19 cellular contexts compared by ENCODE assay signal in the genomic region with DNA sequence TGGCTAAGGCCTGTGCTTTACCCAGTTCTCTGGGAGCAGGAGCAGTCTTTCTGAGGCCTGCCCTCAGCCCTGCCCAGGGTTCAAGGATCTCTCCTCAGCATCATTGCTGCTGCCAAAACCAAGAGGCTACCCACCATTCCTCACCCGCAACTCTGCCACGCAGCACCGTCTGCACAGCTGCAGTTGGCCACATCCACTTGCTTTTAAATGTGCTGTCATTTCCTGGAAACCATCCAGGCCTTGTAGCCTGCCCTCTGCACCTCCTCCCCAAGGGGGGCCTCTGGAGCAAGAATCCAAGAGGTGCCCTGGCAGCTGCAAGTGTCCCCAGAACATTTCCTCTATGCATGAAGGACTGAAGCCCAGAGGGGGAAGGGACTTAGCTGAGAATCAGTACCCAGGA. TPM values are rescaled to one million over a fixed set of nuclear protein-coding genes. Genes with fewer than 3 reads are reported as not detected.
DNase-seq lines count a peak whose midpoint lies in the region; ATAC-seq and TF ChIP-seq lines count a peak whose summit lies in the region.
"Had no signal": no experiment of that assay in that cellular context is flagged by ENCODE, and none has a peak within 500 bp of the region (broad histone marks: within the 10 kb centered on the region; RNA-seq: fewer than 3 reads in every experiment).

No MANE protein-coding gene starts in this region.

- H2BK15ac ChIP-seq in neuronal stem cell (ENCODE audit: low read length), result no peak overlapping the region

- peaks cover 7% of the 10 kb centered on the region for H3K27me3 Mint-ChIP-seq in activated CD4-positive, alpha-beta T cell treated with anti-CD3 and anti-CD28 coated beads, Interleukin-2, amount 10 ng/mL, durations not matched to agents 7 days and 5 days
- H3K27me3 Mint-ChIP-seq in naive thymus-derived CD4-positive, alpha-beta T cell, result peaks cover 6 to 26% (median 15%) of the 10 kb centered on the region in 5 donors

- H2AK5ac ChIP-seq in neuronal stem cell (ENCODE audit: low read depth, low read length), result no peak overlapping the region

- H3K4me1 ChIP-seq in neuronal stem cell (ENCODE audit: control insufficient read depth in 2 of 2, insufficient read depth in 1 of 2, low read depth in 1 of 2, low read length in 2 of 2) (peaks cover 0 to 2% of the 10 kb centered on the region in 2 donors), BE2C (no peaks in the 10 kb centered on the region)
- H3K4me1 ChIP-seq in naive thymus-derived CD4-positive, alpha-beta T cell (ENCODE audit: control insufficient read depth in 2 of 2, insufficient read depth in 2 of 2, low read length in 2 of 2), result no peaks in the 10 kb centered on the region

- peaks cover 0 to 1% of the 10 kb centered on the region in 2 donors for H3K36me3 ChIP-seq in neuronal stem cell (replicated peaks in 1 of 2; ENCODE audit: control insufficient read depth in 2 of 2, insufficient read depth in 2 of 2, low read length in 2 of 2)
- no peaks in the 10 kb centered on the region for H3K36me3 ChIP-seq in naive thymus-derived CD4-positive, alpha-beta T cell (ENCODE audit: control insufficient read depth in 2 of 3, insufficient read depth in 3 of 3, low read length in 3 of 3)
- H3K36me3 ChIP-seq in BE2C, result no peaks in the 10 kb centered on the region
- H3K36me3 ChIP-seq: brain microvascular endothelial cell had no signal

- no peak overlapping the region for H2BK120ac ChIP-seq in neuronal stem cell (ENCODE audit: low read depth, low read length)

- no peak overlapping the region for H3K4ac ChIP-seq in neuronal stem cell (ENCODE audit: low read length)

- H2BK12ac ChIP-seq in neuronal stem cell (ENCODE audit: low read length), result no peak overlapping the region

- POLR2A ChIA-PET in activated CD4-positive, alpha-beta T cell treated with anti-CD3 and anti-CD28 coated beads, Interleukin-2, amount 10 ng/mL, durations not matched to agents 7 days and 5 days (lab: Charles Lee), result no interaction called here
- POLR2A ChIA-PET in naive thymus-derived CD4-positive, alpha-beta T cell (lab: Charles Lee), result no interaction called here

- H3K27ac ChIP-seq in neuronal stem cell (replicated peaks; ENCODE audit: low read length), result no peak overlapping the region
- H3K27ac ChIP-seq in naive thymus-derived CD4-positive, alpha-beta T cell (ENCODE audit: low read depth, low read length), result no peak overlapping the region
- H3K27ac ChIP-seq: brain microvascular endothelial cell had no signal

- H2BK5ac ChIP-seq in neuronal stem cell (ENCODE audit: low read length), result no peak overlapping the region

- H3K27me3 ChIP-seq in neuronal stem cell (ENCODE audit: control insufficient read depth in 3 of 3, insufficient read depth in 3 of 3, low read depth in 1 of 3, low read length in 3 of 3), result peaks cover 0 to 100% (median 23%) of the 10 kb centered on the region in 3 experiments
- H3K27me3 ChIP-seq in naive thymus-derived CD4-positive, alpha-beta T cell (ENCODE audit: control insufficient read depth in 2 of 2, insufficient read depth in 2 of 2, low read length in 2 of 2), result no peaks in the 10 kb centered on the region
- peaks cover 13% of the 10 kb centered on the region; the same call in 1 of the 2 replicates for H3K27me3 ChIP-seq in BE2C

- intact Hi-C loops in naive thymus-derived CD4-positive, alpha-beta T cell (cut with micrococcal nuclease), result no loop called here

- peaks cover 11% of the 10 kb centered on the region for H3K4me1 Mint-ChIP-seq in activated CD4-positive, alpha-beta T cell treated with anti-CD3 and anti-CD28 coated beads, Interleukin-2, amount 10 ng/mL, durations not matched to agents 7 days and 5 days
- H3K4me1 Mint-ChIP-seq in naive thymus-derived CD4-positive, alpha-beta T cell, result peaks cover 0 to 15% (median 0%) of the 10 kb centered on the region in 7 donors
- H3K4me1 Mint-ChIP-seq: endodermal cell, IgD-negative memory B cell had no signal

- no peak overlapping the region for H2AFZ ChIP-seq in neuronal stem cell (ENCODE audit: low read length)

- CTCF ChIA-PET in activated CD4-positive, alpha-beta T cell treated with anti-CD3 and anti-CD28 coated beads, Interleukin-2, amount 10 ng/mL, durations not matched to agents 7 days and 5 days (lab: Charles Lee), result interaction anchor here (1.1 to 2.1 kb wide), 5 partner anchors 15 to 39 kb away, joined by 3 to 6 read pairs (median 3); a partner anchor contains a TSS
- CTCF ChIA-PET in naive thymus-derived CD4-positive, alpha-beta T cell (lab: Charles Lee), result no interaction called here

- peak overlapping the region; percentile 21 for H3K9ac ChIP-seq in neuronal stem cell (ENCODE audit: low read depth, low read length, poor library complexity)

- no peaks in the 10 kb centered on the region for H3K9me3 ChIP-seq in neuronal stem cell (replicated peaks in 1 of 2; ENCODE audit: control insufficient read depth in 2 of 2, insufficient read depth in 1 of 2, low read depth in 1 of 2, low read length in 2 of 2)
- H3K9me3 ChIP-seq in naive thymus-derived CD4-positive, alpha-beta T cell (ENCODE audit: control insufficient read depth in 2 of 3, low read length in 3 of 3), result no peaks in the 10 kb centered on the region
- no peaks in the 10 kb centered on the region for H3K9me3 ChIP-seq in BE2C

- no peak overlapping the region for H3K4me2 ChIP-seq in neuronal stem cell (ENCODE audit: insufficient read depth, low read length, poor library complexity, severe bottlenecking)

- H3K14ac ChIP-seq in neuronal stem cell (ENCODE audit: low read length), result no peak overlapping the region

- H4K8ac ChIP-seq in neuronal stem cell (ENCODE audit: low read depth, low read length), result no peak overlapping the region

- no peaks in the 10 kb centered on the region for H3K9me3 Mint-ChIP-seq in activated CD4-positive, alpha-beta T cell treated with anti-CD3 and anti-CD28 coated beads, Interleukin-2, amount 10 ng/mL, durations not matched to agents 7 days and 5 days
- no peaks in the 10 kb centered on the region for H3K9me3 Mint-ChIP-seq in naive thymus-derived CD4-positive, alpha-beta T cell
- H3K9me3 Mint-ChIP-seq: activated T-helper 1 cell treated with anti-CD3 and anti-CD28 coated beads, Interleukin-12 subunit alpha, Interleukin-12 subunit beta, Interleukin-2, Interleukin-4 antibody, amounts not matched to agents 30 ng/mL and 10 ng/mL and 1 ng/mL, durations not matched to agents 14 hours and 24 hours and 36 hours; endodermal cell; IgD-negative memory B cell; mesothelial cell of epicardium; T-helper 1 cell treated with Interleukin-12 subunit alpha and Interleukin-12 subunit beta and Interleukin-4 antibody, amounts not matched to agents 30 μg/mL and 1 μg/mL, for 36 hours had no signal

- no peaks in the 10 kb centered on the region for H3K36me3 Mint-ChIP-seq in activated CD4-positive, alpha-beta T cell treated with anti-CD3 and anti-CD28 coated beads, Interleukin-2, amount 10 ng/mL, durations not matched to agents 7 days and 5 days (ENCODE audit: low read depth)
- H3K36me3 Mint-ChIP-seq in naive thymus-derived CD4-positive, alpha-beta T cell, result peaks cover 0 to 4% (median 0%) of the 10 kb centered on the region in 5 donors
- H3K36me3 Mint-ChIP-seq: IgD-negative memory B cell, mesothelial cell of epicardium had no signal

- no peak overlapping the region for H3K4me3 ChIP-seq in neuronal stem cell (ENCODE audit: low read length in 2 of 2)
- H3K4me3 ChIP-seq in naive thymus-derived CD4-positive, alpha-beta T cell (ENCODE audit: low read length), result no peak overlapping the region
- no peak overlapping the region for H3K4me3 ChIP-seq in BE2C (ENCODE audit: low read depth, low read length)
- H3K4me3 ChIP-seq: GM12878 had no signal

- H3K27ac Mint-ChIP-seq in activated CD4-positive, alpha-beta T cell treated with anti-CD3 and anti-CD28 coated beads, Interleukin-2, amount 10 ng/mL, durations not matched to agents 7 days and 5 days, result no peak overlapping the region
- peak overlapping the region in 1 of 9 donors; percentile 13 for H3K27ac Mint-ChIP-seq in naive thymus-derived CD4-positive, alpha-beta T cell
- H3K27ac Mint-ChIP-seq: activated T-helper 1 cell treated with anti-CD3 and anti-CD28 coated beads, Interleukin-12 subunit alpha, Interleukin-12 subunit beta, Interleukin-2, Interleukin-4 antibody, amounts not matched to agents 30 ng/mL and 10 ng/mL and 1 ng/mL, durations not matched to agents 14 hours and 24 hours and 36 hours; endodermal cell; IgD-negative memory B cell; mesothelial cell of epicardium; T-helper 1 cell treated with Interleukin-12 subunit alpha and Interleukin-12 subunit beta and Interleukin-4 antibody, amounts not matched to agents 30 μg/mL and 1 μg/mL, for 36 hours had no signal

- no peaks in the 10 kb centered on the region for H3K79me1 ChIP-seq in neuronal stem cell (ENCODE audit: low read depth, low read length)

- H3K4me3 Mint-ChIP-seq in activated CD4-positive, alpha-beta T cell treated with anti-CD3 and anti-CD28 coated beads, Interleukin-2, amount 10 ng/mL, durations not matched to agents 7 days and 5 days, result no peak overlapping the region
- H3K4me3 Mint-ChIP-seq in naive thymus-derived CD4-positive, alpha-beta T cell, result no peak overlapping the region
- H3K4me3 Mint-ChIP-seq: activated T-helper 1 cell treated with anti-CD3 and anti-CD28 coated beads, Interleukin-12 subunit alpha, Interleukin-12 subunit beta, Interleukin-2, Interleukin-4 antibody, amounts not matched to agents 30 ng/mL and 10 ng/mL and 1 ng/mL, durations not matched to agents 14 hours and 24 hours and 36 hours; endodermal cell; mesothelial cell of epicardium; T-helper 1 cell treated with Interleukin-12 subunit alpha and Interleukin-12 subunit beta and Interleukin-4 antibody, amounts not matched to agents 30 μg/mL and 1 μg/mL, for 36 hours had no signal

- no peak overlapping the region for H3K18ac ChIP-seq in neuronal stem cell (ENCODE audit: low read length)

- H3K23ac ChIP-seq in neuronal stem cell (ENCODE audit: low read depth, low read length, poor library complexity), result no peak overlapping the region

- no peak for TF ChIP-seq CTCF in BE2C (IDR thresholded peaks at IDR 0.05; ENCODE audit: low read depth, low read length)

- DNase-seq in activated CD4-positive, alpha-beta T cell treated with anti-CD3 and anti-CD28 coated beads, Interleukin-2, amount 10 ng/mL, durations not matched to agents 7 days and 5 days, result peak; percentile 20
- DNase-seq in activated CD4-positive, alpha-beta T cell treated with anti-CD3 and anti-CD28 coated beads for 4 hours, result no peak
- peak; percentile 9 for DNase-seq in HCEC 1CT
- DNase-seq in T1000 (lab: John Stamatoyannopoulos, UW), result peak; percentile 22
- DNase-seq in neuronal stem cell (ENCODE audit: low spot score), result no peak
- DNase-seq in HPDE6-E6E7 (ENCODE audit: extremely low spot score), result no peak
- DNase-seq in naive thymus-derived CD4-positive, alpha-beta T cell, result no peak
- no peak for DNase-seq in BE2C
- DNase-seq: activated CD4-positive, alpha-beta T cell treated with anti-CD3 and anti-CD28 coated beads for 1 hour; brain microvascular endothelial cell; endodermal cell; glutamatergic neuron; NCI-H446 treated with DMSO at 0.1 percent for 48 hours; substantia nigra had no signal

- H4K91ac ChIP-seq in neuronal stem cell (ENCODE audit: low read depth, low read length, poor library complexity), result no peak overlapping the region

- no peak for ATAC-seq in naive thymus-derived CD4-positive, alpha-beta T cell

- WGBS in neuronal stem cell (ENCODE audit: extremely low coverage in 2 of 2, insufficient read length in 2 of 2, insufficient replicate concordance in 1 of 2), 2 donors, result no CpG with 5 or more reads among the region's 3 CpGs

RNA-seq across cellular contexts. Expression of a gene that starts 14.7 kb away (rescaled TPM):
- not detected for total RNA-seq in activated CD4-positive, alpha-beta T cell treated with anti-CD3 and anti-CD28 coated beads, Interleukin-2, amount 10 ng/mL, durations not matched to agents 7 days and 5 days
- 29.5 TPM for polyA plus RNA-seq in neuronal stem cell (2013, experiment 1 of 2)
- 28.8 TPM for polyA plus RNA-seq in neuronal stem cell (2013, experiment 2 of 2)
- not detected for total RNA-seq in naive thymus-derived CD4-positive, alpha-beta T cell
- not detected for polyA plus RNA-seq in naive thymus-derived CD4-positive, alpha-beta T cell
- polyA plus RNA-seq in BE2C (2012; ENCODE audit: insufficient read depth, insufficient read length, low read depth), result not detected
- total RNA-seq: activated T-helper 1 cell treated with anti-CD3 and anti-CD28 coated beads, Interleukin-12 subunit alpha, Interleukin-12 subunit beta, Interleukin-2, Interleukin-4 antibody, amounts not matched to agents 30 ng/mL and 10 ng/mL and 1 ng/mL, durations not matched to agents 14 hours and 24 hours and 36 hours; mesothelial cell of epicardium had no signal
- polyA plus RNA-seq: IgD-negative memory B cell had no signal

RNA-seq across cellular contexts. Expression of a gene that starts 44.8 kb away (rescaled TPM):
- total RNA-seq in activated CD4-positive, alpha-beta T cell treated with anti-CD3 and anti-CD28 coated beads, Interleukin-2, amount 10 ng/mL, durations not matched to agents 7 days and 5 days, result under 1 TPM; 0.12 to 0.44 TPM
- 3.7 TPM for polyA plus RNA-seq in neuronal stem cell (2013, experiment 1 of 2)
- polyA plus RNA-seq in neuronal stem cell (2013, experiment 2 of 2), result 4.0 TPM
- 1 to 10 TPM in 2 of 5 experiments, under 1 TPM in 2, not detected in 1; 0.24 to 2.3 (median 0.98) TPM for total RNA-seq in naive thymus-derived CD4-positive, alpha-beta T cell
- polyA plus RNA-seq in naive thymus-derived CD4-positive, alpha-beta T cell, result 1 to 10 TPM in 1 of 2 donors, not detected in 1; 1.0 TPM
- 4.8 TPM for polyA plus RNA-seq in BE2C (2012; ENCODE audit: insufficient read depth, insufficient read length, low read depth)
- polyA plus RNA-seq: IgD-negative memory B cell had no signal

Comparison
In these comparisons a context has a peak if more than half of its experiments do, and no peak if none do; other contexts are left out.
1. DNase-seq: peak in activated CD4-positive, alpha-beta T cell treated with anti-CD3 and anti-CD28 coated beads, Interleukin-2, amount 10 ng/mL, durations not matched to agents 7 days and 5 days (single experiment), HCEC 1CT (single experiment) and T1000 (single experiment); none in activated CD4-positive, alpha-beta T cell treated with anti-CD3 and anti-CD28 coated beads for 4 hours (0 of 2), neuronal stem cell (single experiment), HPDE6-E6E7 (single experiment), naive thymus-derived CD4-positive, alpha-beta T cell (0 of 9) and BE2C (single experiment).